Comparison of ENCODE assay signal across 1 cellular context in genomic region chr9:105307731-105308130, GRCh38.
TF ChIP-seq lines count a peak whose summit lies in the region.

No MANE protein-coding gene starts in this region.

TF ChIP-seq in GM12878, 131 proteins besides CTCF, POLR2A, EP300 and RAD21 (continued from another document):
- TF ChIP-seq, protein P1, sequence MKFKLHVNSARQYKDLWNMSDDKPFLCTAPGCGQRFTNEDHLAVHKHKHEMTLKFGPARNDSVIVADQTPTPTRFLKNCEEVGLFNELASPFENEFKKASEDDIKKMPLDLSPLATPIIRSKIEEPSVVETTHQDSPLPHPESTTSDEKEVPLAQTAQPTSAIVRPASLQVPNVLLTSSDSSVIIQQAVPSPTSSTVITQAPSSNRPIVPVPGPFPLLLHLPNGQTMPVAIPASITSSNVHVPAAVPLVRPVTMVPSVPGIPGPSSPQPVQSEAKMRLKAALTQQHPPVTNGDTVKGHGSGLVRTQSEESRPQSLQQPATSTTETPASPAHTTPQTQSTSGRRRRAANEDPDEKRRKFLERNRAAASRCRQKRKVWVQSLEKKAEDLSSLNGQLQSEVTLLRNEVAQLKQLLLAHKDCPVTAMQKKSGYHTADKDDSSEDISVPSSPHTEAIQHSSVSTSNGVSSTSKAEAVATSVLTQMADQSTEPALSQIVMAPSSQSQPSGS (IDR thresholded peaks at IDR 0.05; ENCODE audit: low read length) = no peak
- TF ChIP-seq MTA2 (IDR thresholded peaks at IDR 0.05; ENCODE audit: low read depth) (no peak), PAX8 (IDR thresholded peaks at IDR 0.05) (no peak), NFIC (IDR thresholded peaks at IDR 0.05; ENCODE audit: low read depth, low read length) (no peak)
- TF ChIP-seq, protein P2, sequence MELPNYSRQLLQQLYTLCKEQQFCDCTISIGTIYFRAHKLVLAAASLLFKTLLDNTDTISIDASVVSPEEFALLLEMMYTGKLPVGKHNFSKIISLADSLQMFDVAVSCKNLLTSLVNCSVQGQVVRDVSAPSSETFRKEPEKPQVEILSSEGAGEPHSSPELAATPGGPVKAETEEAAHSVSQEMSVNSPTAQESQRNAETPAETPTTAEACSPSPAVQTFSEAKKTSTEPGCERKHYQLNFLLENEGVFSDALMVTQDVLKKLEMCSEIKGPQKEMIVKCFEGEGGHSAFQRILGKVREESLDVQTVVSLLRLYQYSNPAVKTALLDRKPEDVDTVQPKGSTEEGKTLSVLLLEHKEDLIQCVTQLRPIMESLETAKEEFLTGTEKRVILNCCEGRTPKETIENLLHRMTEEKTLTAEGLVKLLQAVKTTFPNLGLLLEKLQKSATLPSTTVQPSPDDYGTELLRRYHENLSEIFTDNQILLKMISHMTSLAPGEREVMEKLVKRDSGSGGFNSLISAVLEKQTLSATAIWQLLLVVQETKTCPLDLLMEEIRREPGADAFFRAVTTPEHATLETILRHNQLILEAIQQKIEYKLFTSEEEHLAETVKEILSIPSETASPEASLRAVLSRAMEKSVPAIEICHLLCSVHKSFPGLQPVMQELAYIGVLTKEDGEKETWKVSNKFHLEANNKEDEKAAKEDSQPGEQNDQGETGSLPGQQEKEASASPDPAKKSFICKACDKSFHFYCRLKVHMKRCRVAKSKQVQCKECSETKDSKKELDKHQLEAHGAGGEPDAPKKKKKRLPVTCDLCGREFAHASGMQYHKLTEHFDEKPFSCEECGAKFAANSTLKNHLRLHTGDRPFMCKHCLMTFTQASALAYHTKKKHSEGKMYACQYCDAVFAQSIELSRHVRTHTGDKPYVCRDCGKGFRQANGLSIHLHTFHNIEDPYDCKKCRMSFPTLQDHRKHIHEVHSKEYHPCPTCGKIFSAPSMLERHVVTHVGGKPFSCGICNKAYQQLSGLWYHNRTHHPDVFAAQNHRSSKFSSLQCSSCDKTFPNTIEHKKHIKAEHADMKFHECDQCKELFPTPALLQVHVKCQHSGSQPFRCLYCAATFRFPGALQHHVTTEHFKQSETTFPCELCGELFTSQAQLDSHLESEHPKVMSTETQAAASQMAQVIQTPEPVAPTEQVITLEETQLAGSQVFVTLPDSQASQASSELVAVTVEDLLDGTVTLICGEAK (IDR thresholded peaks at IDR 0.05; ENCODE audit: borderline replicate concordance) = no peak
TF ChIP-seq in GM12878: peak in this region for 0.
